In genomic region chr7:101085000-101085948, GRCh38 we compare ENCODE assay signal across 8 cellular contexts. TPM values are rescaled to one million over a fixed set of nuclear protein-coding genes. Genes with fewer than 3 reads are reported as not detected.
DNase-seq lines count a peak whose midpoint lies in the region; ATAC-seq and TF ChIP-seq lines count a peak whose summit lies in the region.

TRIM56 (plus strand) TSS chr7:101085481; CDS start chr7:101087313, 1,832 bp downstream.

- intact Hi-C loops in ascending aorta (cut with DNase I) (loop anchor here (1.0 kb wide), 1 partner anchor 53 kb away; no protein-coding TSS in a partner anchor), sciatic nerve (cut with DNase I) (no loop called here)

- peak within 1 kb of the TSS; percentile 98 for H3K27ac Mint-ChIP-seq in HFFc6
- H3K27ac Mint-ChIP-seq in T-helper 2 cell treated with Interferon-gamma antibody and Interleukin-4, amounts not matched to agents 5 μg/mL and 100 μg/mL, for 36 hours = peak within 1 kb of the TSS; percentile 98

- H3K4me3 Mint-ChIP-seq in HFFc6 = peak within 1 kb of the TSS; percentile 96
- H3K4me3 Mint-ChIP-seq in T-helper 2 cell treated with Interferon-gamma antibody and Interleukin-4, amounts not matched to agents 5 μg/mL and 100 μg/mL, for 36 hours = peak within 1 kb of the TSS; percentile 98

- DNase-seq in HFFc6 (peak; percentile 54), NCI-H1105 treated with DMSO at 0.1 percent for 48 hours (lab: John Stamatoyannopoulos, UW) (peak; percentile 81), ascending aorta (ENCODE audit: low spot score in 2 of 2) (peak; percentile 68 to 94), hepatocyte (ENCODE audit: low spot score) (peak; percentile 94), sciatic nerve (ENCODE audit: low spot score) (peak; percentile 88), D341Med (ENCODE audit: low spot score) (no peak)
- DNase-seq in T-helper 2 cell treated with Interferon-gamma antibody and Interleukin-4, amounts not matched to agents 5 μg/mL and 100 μg/mL, for 36 hours (ENCODE audit: low spot score) = peak; percentile 73

- H3K4me1 ChIP-seq in ascending aorta (peaks cover 6 to 27% of the 10 kb centered on the region in 2 donors), hepatocyte (ENCODE audit: insufficient read depth) (peaks cover 8% of the 10 kb centered on the region)

- peaks cover 20% of the 10 kb centered on the region for H3K4me1 Mint-ChIP-seq in HFFc6 (ENCODE audit: low read depth)
- peaks cover 11% of the 10 kb centered on the region for H3K4me1 Mint-ChIP-seq in T-helper 2 cell treated with Interferon-gamma antibody and Interleukin-4, amounts not matched to agents 5 μg/mL and 100 μg/mL, for 36 hours (ENCODE audit: low read depth)

- H4K20me1 ChIP-seq in hepatocyte (ENCODE audit: insufficient read depth, poor library complexity, severe bottlenecking) = no peaks in the 10 kb centered on the region

- H3K36me3 Mint-ChIP-seq in HFFc6 (ENCODE audit: low read depth) = peaks cover 10% of the 10 kb centered on the region
- H3K36me3 Mint-ChIP-seq in T-helper 2 cell treated with Interferon-gamma antibody and Interleukin-4, amounts not matched to agents 5 μg/mL and 100 μg/mL, for 36 hours (ENCODE audit: low read depth) = peaks cover 19% of the 10 kb centered on the region

- H3K4me2 ChIP-seq in hepatocyte = peak within 1 kb of the TSS; percentile 98

- TF ChIP-seq CTCF in HFFc6 (IDR thresholded peaks at IDR 0.05) (no peak), ascending aorta (IDR thresholded peaks at IDR 0.05) (no peak), hepatocyte (IDR thresholded peaks at IDR 0.05; ENCODE audit: poor library complexity) (no peak)

- H3K27me3 Mint-ChIP-seq in HFFc6 (ENCODE audit: insufficient read depth) = peaks cover 3% of the 10 kb centered on the region
- H3K27me3 Mint-ChIP-seq in T-helper 2 cell treated with Interferon-gamma antibody and Interleukin-4, amounts not matched to agents 5 μg/mL and 100 μg/mL, for 36 hours (ENCODE audit: low read depth) = no peaks in the 10 kb centered on the region

- no peaks in the 10 kb centered on the region for H3K9me3 Mint-ChIP-seq in HFFc6
- no peaks in the 10 kb centered on the region for H3K9me3 Mint-ChIP-seq in T-helper 2 cell treated with Interferon-gamma antibody and Interleukin-4, amounts not matched to agents 5 μg/mL and 100 μg/mL, for 36 hours

- no peaks in the 10 kb centered on the region for H3K9me3 ChIP-seq in ascending aorta
- H3K9me3 ChIP-seq in hepatocyte (ENCODE audit: low read depth) = no peaks in the 10 kb centered on the region

- peak within 1 kb of the TSS; percentile 64 for H2AFZ ChIP-seq in hepatocyte

- peaks cover 39% of the 10 kb centered on the region for H3K79me2 ChIP-seq in hepatocyte

- H3K4me3 ChIP-seq in GM08714 (ENCODE audit: low read length) = peak within 1 kb of the TSS; percentile 90
- peak within 1 kb of the TSS; percentile 75 to 77 for H3K4me3 ChIP-seq in ascending aorta
- peak within 1 kb of the TSS; percentile 60 for H3K4me3 ChIP-seq in hepatocyte

- no peaks in the 10 kb centered on the region for H3K27me3 ChIP-seq in ascending aorta
- H3K27me3 ChIP-seq in hepatocyte = no peaks in the 10 kb centered on the region

- 4% methylated on average over 16 of the region's 28 CpGs for WGBS in hepatocyte (ENCODE audit: low lambda C conversion rate, missing lambda C conversion rate)

- peak; percentile 97 for ATAC-seq in sciatic nerve

- H3K9me2 ChIP-seq in hepatocyte (replicated peaks; ENCODE audit: insufficient read depth) = no peaks in the 10 kb centered on the region

- peaks cover 31% of the 10 kb centered on the region in 2 donors for H3K36me3 ChIP-seq in ascending aorta
- H3K36me3 ChIP-seq in hepatocyte (replicated peaks; ENCODE audit: insufficient read depth, low read depth) = no peaks in the 10 kb centered on the region

- H3K27ac ChIP-seq in ascending aorta (peak within 1 kb of the TSS; percentile 88 to 92), hepatocyte (peak within 1 kb of the TSS; percentile 98)

RNA-seq across cellular contexts. Expression of gene TRIM56, which starts in this region (rescaled TPM):
- 10 to 100 TPM; 17.8 to 20.6 (median 19.4) TPM for total RNA-seq in HFFc6 (2021; fragmentation: NEBNext Ultra II Directional; extraction: Animal tissue kit (Norgen Biotek cat#: 25700))
- 29.6 TPM for total RNA-seq in ascending aorta
- 10.0 and 13.1 TPM in 2 replicates for total RNA-seq in hepatocyte
- 25.7 and 27.2 TPM in 2 replicates for polyA plus RNA-seq in hepatocyte
- total RNA-seq in sciatic nerve = 47.1 TPM
